ENCODE assay signal across 26 cellular contexts in genomic region chr1:45134468-45134873, GRCh38.
DNase-seq lines count a peak whose midpoint lies in the region; ATAC-seq and TF ChIP-seq lines count a peak whose summit lies in the region.
"Had no signal": no experiment of that assay in that cellular context is flagged by ENCODE, and none has a peak within 500 bp of the region (broad histone marks: within the 10 kb centered on the region; RNA-seq: fewer than 3 reads in every experiment).

No MANE protein-coding gene starts in this region.

- no peak overlapping the region for H3K4me2 ChIP-seq in GM23338
- H3K4me2 ChIP-seq: BLaER1 had no signal

- H3K27me3 ChIP-seq in adrenal gland (no peaks in the 10 kb centered on the region), kidney epithelial cell (ENCODE audit: control insufficient read depth, insufficient read depth, low read length) (no peaks in the 10 kb centered on the region), GM23338 (ENCODE audit: insufficient read depth) (no peaks in the 10 kb centered on the region)
- H3K27me3 ChIP-seq: BLaER1, heart right ventricle, neutrophil, uterus had no signal

- no peaks in the 10 kb centered on the region for H3K79me2 ChIP-seq in GM23338 (replicated peaks; ENCODE audit: insufficient read depth)

- H3K36me3 Mint-ChIP-seq in nephron (ENCODE audit: low read depth): no peaks in the 10 kb centered on the region
- no peaks in the 10 kb centered on the region for H3K36me3 Mint-ChIP-seq in GM23338 (ENCODE audit: low read depth)
- H3K36me3 Mint-ChIP-seq: activated naive CD8-positive, alpha-beta T cell treated with anti-CD3 and anti-CD28 coated beads, Interleukin-2, amount 10 ng/mL, durations not matched to agents 7 days and 5 days; stimulated activated naive B cell treated with anti-CD40 and anti-IgM and Interleukin-4, amounts not matched to agents 10 μg/mL and 1 μg/mL and 100 μg/mL, for 72 hours had no signal

- ATAC-seq in GM23338: no peak
- no peak for ATAC-seq in GM19452 (IDR thresholded peaks at IDR 0.05; ENCODE audit: unreplicated experiment)
- no peak for ATAC-seq in GM19463 (IDR thresholded peaks at IDR 0.05; ENCODE audit: unreplicated experiment)
- ATAC-seq: activated CD8-positive, alpha-beta T cell treated with anti-CD3 and anti-CD28 coated beads, Interleukin-2, amount 10 ng/mL, durations not matched to agents 7 days and 5 days; heart right ventricle; Panc1; stimulated activated naive B cell treated with anti-CD40 and anti-IgM and Interleukin-4, amounts not matched to agents 10 μg/mL and 1 μg/mL and 100 μg/mL, for 72 hours had no signal

- H3K27me3 Mint-ChIP-seq in nephron (ENCODE audit: low read depth) (peaks cover 4% of the 10 kb centered on the region), GM23338 (ENCODE audit: insufficient read depth, low read depth, poor library complexity) (no peaks in the 10 kb centered on the region)
- H3K27me3 Mint-ChIP-seq: central memory CD8-positive, alpha-beta T cell had no signal

- H3K9me3 Mint-ChIP-seq in nephron (no peaks in the 10 kb centered on the region), GM23338 (no peaks in the 10 kb centered on the region)
- H3K9me3 Mint-ChIP-seq: central memory CD8-positive, alpha-beta T cell; stimulated activated naive B cell treated with anti-CD40 and anti-IgM and Interleukin-4, amounts not matched to agents 10 μg/mL and 1 μg/mL and 100 μg/mL, for 72 hours had no signal

- H3K27ac Mint-ChIP-seq in nephron (peak overlapping the region; percentile 79 to 86 (median 85)), GM23338 (no peak overlapping the region)
- H3K27ac Mint-ChIP-seq: activated CD8-positive, alpha-beta T cell treated with anti-CD3 and anti-CD28 coated beads, Interleukin-2, amount 10 ng/mL, durations not matched to agents 7 days and 5 days; activated naive CD8-positive, alpha-beta T cell treated with anti-CD3 and anti-CD28 coated beads, Interleukin-2, amount 10 ng/mL, durations not matched to agents 7 days and 5 days had no signal

- WGBS in adrenal gland, 4 donors: 70 to 89% (median 79%) methylated on average over 2 of the region's 2 CpGs

- DNase-seq in COLO829 (ENCODE audit: low spot score) (peak; percentile 14), adrenal gland (no peak), kidney epithelial cell (ENCODE audit: low read depth) (peak; percentile 1), GM23338 (ENCODE audit: low spot score) (no peak), NCI-H510A treated with DMSO at 0.1 percent for 48 hours (lab: John Stamatoyannopoulos, UW) (no peak)
- DNase-seq: activated CD4-positive, CD25-positive, alpha-beta regulatory T cell treated with anti-CD3 and anti-CD28 coated beads, Interleukin-2, amount 50 U/mL, for 72 hours; activated CD8-positive, alpha-beta T cell treated with anti-CD3 and anti-CD28 coated beads, Interleukin-2, amount 10 ng/mL, durations not matched to agents 7 days and 5 days; activated effector memory CD4-positive, alpha-beta T cell treated with anti-CD3 and anti-CD28 coated beads, Interleukin-2, amount 50 U/mL, for 16 hours; activated naive CD8-positive, alpha-beta T cell treated with anti-CD3 and anti-CD28 coated beads, Interleukin-2, amount 10 ng/mL, durations not matched to agents 7 days and 5 days; erythroblast; heart right ventricle; KG1; NCI-H1694; NCI-H2171 treated with DMSO at 0.1 percent for 48 hours; NCI-H524 treated with DMSO at 0.1 percent for 48 hours; stimulated activated CD4-positive, alpha-beta T cell treated with anti-CD3 and anti-CD28 coated beads, Interleukin-4, amount 100 ng/mL, for 1 hour; stimulated activated naive B cell treated with anti-CD40 and anti-IgM and Interleukin-4, amounts not matched to agents 10 μg/mL and 1 μg/mL and 100 μg/mL, for 72 hours; uterus had no signal

- TF ChIP-seq POLR2A in adrenal gland (IDR thresholded peaks at IDR 0.05): no peak

- intact Hi-C loops in adrenal gland (cut with DNase I): no loop called here

- no peak overlapping the region for H3K4me3 ChIP-seq in adrenal gland
- H3K4me3 ChIP-seq in kidney epithelial cell (ENCODE audit: low read depth, low read length): no peak overlapping the region
- H3K4me3 ChIP-seq in GM23338: no peak overlapping the region
- H3K4me3 ChIP-seq: BLaER1, heart right ventricle, lung, uterus had no signal

- no peaks in the 10 kb centered on the region for H4K20me1 ChIP-seq in GM23338 (replicated peaks; ENCODE audit: insufficient read depth)
- H4K20me1 ChIP-seq: BLaER1 had no signal

- TF ChIP-seq CTCF in adrenal gland (IDR thresholded peaks at IDR 0.05): no peak
- no peak for TF ChIP-seq CTCF in kidney epithelial cell (IDR thresholded peaks at IDR 0.05; ENCODE audit: insufficient read depth, low read length, poor library complexity, severe bottlenecking)
- no peak for TF ChIP-seq CTCF in nephron (IDR thresholded peaks at IDR 0.05; ENCODE audit: unreplicated experiment in 3 of 3)
- no peak for TF ChIP-seq CTCF in GM23338 (conservative IDR thresholded peaks at IDR 0.05; ENCODE audit: low read depth in 2 of 2)

- H3K36me3 ChIP-seq in adrenal gland (replicated peaks in 1 of 2): no peaks in the 10 kb centered on the region
- H3K36me3 ChIP-seq in kidney epithelial cell (ENCODE audit: control insufficient read depth, insufficient read depth, low read length): no peaks in the 10 kb centered on the region
- no peaks in the 10 kb centered on the region for H3K36me3 ChIP-seq in GM23338 (ENCODE audit: insufficient read depth)
- H3K36me3 ChIP-seq: BLaER1, heart right ventricle, neutrophil, uterus had no signal

- H3K4me1 ChIP-seq in adrenal gland (replicated peaks in 1 of 2): peaks cover 0 to 8% of the 10 kb centered on the region in 2 donors
- H3K4me1 ChIP-seq in GM23338 (ENCODE audit: insufficient read depth): no peaks in the 10 kb centered on the region
- H3K4me1 ChIP-seq: BLaER1, heart right ventricle, uterus had no signal

- peak overlapping the region in 3 of 5 donors; percentile 0 to 57 (median 53) for H3K27ac ChIP-seq in adrenal gland
- no peak overlapping the region for H3K27ac ChIP-seq in GM23338 (ENCODE audit: low read depth)
- H3K27ac ChIP-seq: BLaER1, heart right ventricle, neutrophil, uterus had no signal

- no peaks in the 10 kb centered on the region for H3K9me3 ChIP-seq in adrenal gland (replicated peaks in 1 of 3)
- H3K9me3 ChIP-seq: BLaER1, neutrophil, uterus had no signal

- H3K4me1 Mint-ChIP-seq in nephron (peaks cover 5% of the 10 kb centered on the region), GM23338 (no peaks in the 10 kb centered on the region)
- H3K4me1 Mint-ChIP-seq: activated naive CD8-positive, alpha-beta T cell treated with anti-CD3 and anti-CD28 coated beads, Interleukin-2, amount 10 ng/mL, durations not matched to agents 7 days and 5 days; central memory CD8-positive, alpha-beta T cell; stimulated activated naive B cell treated with anti-CD40 and anti-IgM and Interleukin-4, amounts not matched to agents 10 μg/mL and 1 μg/mL and 100 μg/mL, for 72 hours had no signal

- H3K4me3 Mint-ChIP-seq in nephron (no peak overlapping the region), GM23338 (no peak overlapping the region)
- H3K4me3 Mint-ChIP-seq: activated CD8-positive, alpha-beta T cell treated with anti-CD3 and anti-CD28 coated beads, Interleukin-2, amount 10 ng/mL, durations not matched to agents 7 days and 5 days; activated naive CD8-positive, alpha-beta T cell treated with anti-CD3 and anti-CD28 coated beads, Interleukin-2, amount 10 ng/mL, durations not matched to agents 7 days and 5 days; central memory CD8-positive, alpha-beta T cell; stimulated activated naive B cell treated with anti-CD40 and anti-IgM and Interleukin-4, amounts not matched to agents 10 μg/mL and 1 μg/mL and 100 μg/mL, for 72 hours had no signal

- no peak overlapping the region for H2AFZ ChIP-seq in GM23338

- H3F3A ChIP-seq in GM23338 (replicated peaks; ENCODE audit: low read depth): no peaks in the 10 kb centered on the region

- H3K9me2 ChIP-seq in GM23338 (ENCODE audit: insufficient read depth): no peaks in the 10 kb centered on the region

TF ChIP-seq in GM23338, 12 proteins besides CTCF, POLR2A, EP300 and RAD21:
- TF ChIP-seq, protein P1, sequence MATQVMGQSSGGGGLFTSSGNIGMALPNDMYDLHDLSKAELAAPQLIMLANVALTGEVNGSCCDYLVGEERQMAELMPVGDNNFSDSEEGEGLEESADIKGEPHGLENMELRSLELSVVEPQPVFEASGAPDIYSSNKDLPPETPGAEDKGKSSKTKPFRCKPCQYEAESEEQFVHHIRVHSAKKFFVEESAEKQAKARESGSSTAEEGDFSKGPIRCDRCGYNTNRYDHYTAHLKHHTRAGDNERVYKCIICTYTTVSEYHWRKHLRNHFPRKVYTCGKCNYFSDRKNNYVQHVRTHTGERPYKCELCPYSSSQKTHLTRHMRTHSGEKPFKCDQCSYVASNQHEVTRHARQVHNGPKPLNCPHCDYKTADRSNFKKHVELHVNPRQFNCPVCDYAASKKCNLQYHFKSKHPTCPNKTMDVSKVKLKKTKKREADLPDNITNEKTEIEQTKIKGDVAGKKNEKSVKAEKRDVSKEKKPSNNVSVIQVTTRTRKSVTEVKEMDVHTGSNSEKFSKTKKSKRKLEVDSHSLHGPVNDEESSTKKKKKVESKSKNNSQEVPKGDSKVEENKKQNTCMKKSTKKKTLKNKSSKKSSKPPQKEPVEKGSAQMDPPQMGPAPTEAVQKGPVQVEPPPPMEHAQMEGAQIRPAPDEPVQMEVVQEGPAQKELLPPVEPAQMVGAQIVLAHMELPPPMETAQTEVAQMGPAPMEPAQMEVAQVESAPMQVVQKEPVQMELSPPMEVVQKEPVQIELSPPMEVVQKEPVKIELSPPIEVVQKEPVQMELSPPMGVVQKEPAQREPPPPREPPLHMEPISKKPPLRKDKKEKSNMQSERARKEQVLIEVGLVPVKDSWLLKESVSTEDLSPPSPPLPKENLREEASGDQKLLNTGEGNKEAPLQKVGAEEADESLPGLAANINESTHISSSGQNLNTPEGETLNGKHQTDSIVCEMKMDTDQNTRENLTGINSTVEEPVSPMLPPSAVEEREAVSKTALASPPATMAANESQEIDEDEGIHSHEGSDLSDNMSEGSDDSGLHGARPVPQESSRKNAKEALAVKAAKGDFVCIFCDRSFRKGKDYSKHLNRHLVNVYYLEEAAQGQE (IDR thresholded peaks at IDR 0.05; ENCODE audit: unreplicated experiment): no peak
- no peak for TF ChIP-seq EZH2 (IDR thresholded peaks at IDR 0.05; ENCODE audit: low read depth, unreplicated experiment)

Comparison
In these comparisons a context has a peak if more than half of its experiments do, and no peak if none do; other contexts are left out.
1. DNase-seq: peak in COLO829 (single experiment) and kidney epithelial cell (single experiment); none in adrenal gland (0 of 7), GM23338 (single experiment) and NCI-H510A treated with DMSO at 0.1 percent for 48 hours (single experiment).